Comparison of ENCODE assay signal across 32 cellular contexts in genomic region chr14:94450722-94451090, GRCh38. TPM values are rescaled to one million over a fixed set of nuclear protein-coding genes. Genes with fewer than 3 reads are reported as not detected.
"Had no signal": no experiment of that assay in that cellular context is flagged by ENCODE, and none has a peak within 500 bp of the region (broad histone marks: within the 10 kb centered on the region; RNA-seq: fewer than 3 reads in every experiment).

No MANE protein-coding gene starts in this region.

- H3K27me3 ChIP-seq: breast epithelium, ovary, uterus had no signal

- H3K36me3 ChIP-seq: breast epithelium, gastrocnemius medialis, lower lobe of right lung, ovary, uterus had no signal

- H3K27ac ChIP-seq: breast epithelium, epithelial cell of prostate, gastrocnemius medialis, lower lobe of right lung, ovary, uterus had no signal

- H3K4me1 Mint-ChIP-seq: activated CD4-positive, alpha-beta T cell treated with anti-CD3 and anti-CD28 coated beads for 36 hours; stimulated activated memory B cell treated with anti-CD40 and anti-IgM and Interleukin-4, amounts not matched to agents 10 μg/mL and 1 μg/mL and 100 μg/mL, for 72 hours; stimulated activated naive CD8-positive, alpha-beta T cell treated with anti-CD3 and anti-CD28 coated beads, Interleukin-15, amount 100 ng/mL, for 72 hours; T-cell had no signal

- H3K27ac Mint-ChIP-seq: activated CD4-positive, alpha-beta T cell treated with anti-CD3 and anti-CD28 coated beads for 36 hours; activated naive CD4-positive, alpha-beta T cell treated with anti-CD3 and anti-CD28 coated beads, Interleukin-2, amount 50 U/mL, for 72 hours; activated T-cell treated with anti-CD3 and anti-CD28 coated beads, Interleukin-2, amount 50 U/mL, for 72 hours; nephron; stimulated activated memory B cell treated with anti-CD40 and anti-IgM and Interleukin-4, amounts not matched to agents 10 μg/mL and 1 μg/mL and 100 μg/mL, for 72 hours; stimulated activated naive CD8-positive, alpha-beta T cell treated with anti-CD3 and anti-CD28 coated beads, Interleukin-15, amount 100 ng/mL, for 72 hours; T-cell; T-helper 2 cell treated with Interferon-gamma antibody and Interleukin-4, amounts not matched to agents 5 μg/mL and 100 μg/mL, for 36 hours; type B pancreatic cell had no signal

- H3K36me3 Mint-ChIP-seq: stimulated activated memory B cell treated with anti-CD40 and anti-IgM and Interleukin-4, amounts not matched to agents 10 μg/mL and 1 μg/mL and 100 μg/mL, for 72 hours; T-cell; type B pancreatic cell had no signal

- DNase-seq: activated CD4-positive, alpha-beta T cell treated with anti-CD3 and anti-CD28 coated beads for 36 hours; activated CD4-positive, alpha-beta T cell treated with anti-CD3 and anti-CD28 coated beads, Interleukin-2, amount 50 U/mL, for 4 hours; activated CD4-positive, CD25-positive, alpha-beta regulatory T cell; activated naive CD4-positive, alpha-beta T cell; activated T-cell treated with anti-CD3 and anti-CD28 coated beads for 4 hours; activated T-cell treated with anti-CD3 and anti-CD28 coated beads, Interleukin-2, amount 50 U/mL, for 72 hours; dermis blood vessel endothelial cell; effector CD8-positive, alpha-beta T cell; gastrocnemius medialis; glutamatergic neuron; lower lobe of right lung; mesenchymal stem cell; mucosa of descending colon; ovary; stimulated activated CD4-positive, alpha-beta T cell treated with anti-CD3 and anti-CD28 coated beads, Interleukin-1b, Interleukin-23, amount 100 ng/mL, for 48 hours; stimulated activated CD4-positive, alpha-beta T cell treated with anti-CD3 and anti-CD28 coated beads, Interleukin-4, amount 100 ng/mL, for 4 hours; stimulated activated CD8-positive, alpha-beta memory T cell treated with anti-CD3 and anti-CD28 coated beads, Interleukin-4, amount 100 ng/mL, for 48 hours; stimulated activated naive CD8-positive, alpha-beta T cell treated with anti-CD3 and anti-CD28 coated beads, Interleukin-15, amount 100 ng/mL, for 72 hours; substantia nigra; T-cell; uterus had no signal

- H3K4me1 ChIP-seq: breast epithelium, gastrocnemius medialis, lower lobe of right lung, uterus had no signal

- H3K4me3 Mint-ChIP-seq: activated CD4-positive, alpha-beta T cell treated with anti-CD3 and anti-CD28 coated beads for 36 hours; activated T-cell treated with anti-CD3 and anti-CD28 coated beads, Interleukin-2, amount 50 U/mL, for 72 hours; nephron; stimulated activated memory B cell treated with anti-CD40 and anti-IgM and Interleukin-4, amounts not matched to agents 10 μg/mL and 1 μg/mL and 100 μg/mL, for 72 hours; stimulated activated naive CD8-positive, alpha-beta T cell treated with anti-CD3 and anti-CD28 coated beads, Interleukin-15, amount 100 ng/mL, for 72 hours; T-cell; T-helper 2 cell treated with Interferon-gamma antibody and Interleukin-4, amounts not matched to agents 5 μg/mL and 100 μg/mL, for 36 hours; type B pancreatic cell had no signal

- H3K4me2 ChIP-seq: smooth muscle cell had no signal

- ATAC-seq: activated CD4-positive, alpha-beta T cell treated with anti-CD3 and anti-CD28 coated beads for 36 hours; activated naive CD4-positive, alpha-beta T cell treated with anti-CD3 and anti-CD28 coated beads, Interleukin-2, amount 50 U/mL, for 72 hours; activated T-cell treated with anti-CD3 and anti-CD28 coated beads, Interleukin-2, amount 50 U/mL, for 72 hours; gastrocnemius medialis; lower lobe of right lung; mucosa of descending colon; stimulated activated memory B cell treated with anti-CD40 and anti-IgM and Interleukin-4, amounts not matched to agents 10 μg/mL and 1 μg/mL and 100 μg/mL, for 72 hours; stimulated activated naive CD8-positive, alpha-beta T cell treated with anti-CD3 and anti-CD28 coated beads, Interleukin-15, amount 100 ng/mL, for 72 hours; T-cell had no signal

- H3K9me3 ChIP-seq: breast epithelium, gastrocnemius medialis, lower lobe of right lung, mucosa of descending colon, ovary, uterus had no signal

- H3K9me3 Mint-ChIP-seq: T-helper 2 cell treated with Interferon-gamma antibody and Interleukin-4, amounts not matched to agents 5 μg/mL and 100 μg/mL, for 36 hours had no signal

- H3K4me3 ChIP-seq: breast epithelium, gastrocnemius medialis, lower lobe of right lung, mucosa of descending colon, ovary, smooth muscle cell, uterus had no signal

RNA-seq across cellular contexts. Expression of gene SERPINA11, which starts 1.9 kb away (rescaled TPM):
- total RNA-seq: activated CD4-positive, alpha-beta T cell treated with anti-CD3 and anti-CD28 coated beads for 36 hours; activated naive CD4-positive, alpha-beta T cell treated with anti-CD3 and anti-CD28 coated beads, Interleukin-2, amount 50 U/mL, for 72 hours; activated T-cell treated with anti-CD3 and anti-CD28 coated beads, Interleukin-2, amount 50 U/mL, for 72 hours; dermis blood vessel endothelial cell; kidney epithelial cell; lower lobe of right lung; mucosa of descending colon; ovary; renal cortical epithelial cell; smooth muscle cell; T-cell; uterus had no signal
- polyA plus RNA-seq: ovary, smooth muscle cell had no signal

RNA-seq across cellular contexts. Expression of gene SERPINA9, which starts 25.3 kb away (rescaled TPM):
- total RNA-seq: activated CD4-positive, alpha-beta T cell treated with anti-CD3 and anti-CD28 coated beads for 36 hours; activated naive CD4-positive, alpha-beta T cell treated with anti-CD3 and anti-CD28 coated beads, Interleukin-2, amount 50 U/mL, for 72 hours; activated T-cell treated with anti-CD3 and anti-CD28 coated beads, Interleukin-2, amount 50 U/mL, for 72 hours; breast epithelium; dermis blood vessel endothelial cell; gastrocnemius medialis; kidney epithelial cell; lower lobe of right lung; mucosa of descending colon; ovary; progenitor cell of endocrine pancreas; renal cortical epithelial cell; smooth muscle cell; T-cell; uterus had no signal
- polyA plus RNA-seq: ovary, smooth muscle cell had no signal

RNA-seq across cellular contexts. Expression of gene SERPINA12, which starts 58.6 kb away (rescaled TPM):
- total RNA-seq: activated CD4-positive, alpha-beta T cell treated with anti-CD3 and anti-CD28 coated beads for 36 hours; activated naive CD4-positive, alpha-beta T cell treated with anti-CD3 and anti-CD28 coated beads, Interleukin-2, amount 50 U/mL, for 72 hours; activated T-cell treated with anti-CD3 and anti-CD28 coated beads, Interleukin-2, amount 50 U/mL, for 72 hours; breast epithelium; dermis blood vessel endothelial cell; gastrocnemius medialis; kidney epithelial cell; lower lobe of right lung; mucosa of descending colon; ovary; progenitor cell of endocrine pancreas; renal cortical epithelial cell; smooth muscle cell; T-cell; uterus had no signal
- polyA plus RNA-seq: ovary, smooth muscle cell had no signal
